8 cellular contexts compared by ENCODE assay signal in the genomic region with DNA sequence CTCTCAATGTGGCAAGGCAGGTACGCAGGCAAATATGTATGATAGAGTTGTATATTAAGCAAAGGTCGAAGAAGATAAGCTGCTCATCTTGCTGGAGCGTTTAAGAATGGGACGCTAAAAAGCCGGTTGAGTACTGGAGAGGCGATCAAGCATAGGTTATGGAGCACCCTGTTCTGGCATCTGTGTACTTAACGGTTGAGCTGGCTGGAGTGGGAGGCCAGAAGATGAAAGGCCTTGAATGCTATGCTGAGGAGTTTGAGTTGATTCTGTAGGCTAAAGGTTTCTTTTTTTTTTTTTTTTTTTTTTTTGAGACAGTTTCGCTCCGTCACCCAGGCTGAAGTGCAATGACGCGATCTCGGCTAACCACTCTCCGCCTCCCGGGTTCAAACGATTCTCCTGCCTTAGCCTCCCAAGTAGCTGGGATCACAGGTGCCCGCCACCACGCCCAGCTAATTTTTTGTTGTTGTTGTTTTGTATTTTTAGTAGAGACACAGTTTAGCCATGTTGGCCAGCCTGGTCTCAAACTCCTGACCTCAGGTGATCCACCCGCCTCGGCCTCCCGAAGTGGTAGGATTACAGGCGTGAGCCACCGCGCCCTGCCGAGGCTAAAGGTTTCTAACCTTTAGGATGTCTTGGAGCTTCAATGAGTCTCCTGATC. TPM values are rescaled to one million over a fixed set of nuclear protein-coding genes. Genes with fewer than 3 reads are reported as not detected.
DNase-seq lines count a peak whose midpoint lies in the region; ATAC-seq, FAIRE-seq and TF ChIP-seq lines count a peak whose summit lies in the region.

No MANE protein-coding gene starts in this region.

- intact Hi-C loops in GM12878 (cut with micrococcal nuclease; ENCODE audit: unreplicated experiment): loop anchor here (2.0 kb wide), 2 partner anchors 78 kb away; a partner anchor contains a TSS

- TF ChIP-seq POLR2A in GM12878 (IDR thresholded peaks at IDR 0.05; ENCODE audit: low read depth, low read length): no peak

- H3K9ac ChIP-seq in Karpas-422 (ENCODE audit: low read length): peak overlapping the region; percentile 69
- H3K9ac ChIP-seq in GM12878 (ENCODE audit: control insufficient read depth, insufficient read depth, low read length): peak overlapping the region; percentile 89
- peak overlapping the region; percentile 98 for H3K9ac ChIP-seq in mesenchymal stem cell (ENCODE audit: low read length)

- H3K79me2 ChIP-seq in Karpas-422 (ENCODE audit: low read length) (peaks cover 41% of the 10 kb centered on the region), GM12878 (ENCODE audit: control insufficient read depth, insufficient read depth, low read length) (peaks cover 46% of the 10 kb centered on the region)

- H3K36me3 ChIP-seq in Karpas-422 (ENCODE audit: insufficient read depth, low read length) (peaks cover 30% of the 10 kb centered on the region), GM12878 (ENCODE audit: control insufficient read depth in 2 of 2, insufficient read depth in 2 of 2, low read length in 1 of 2) (peaks cover 2 to 12% of the 10 kb centered on the region in 2 experiments), mesenchymal stem cell (ENCODE audit: control insufficient read depth in 1 of 2, insufficient read depth in 2 of 2, low read depth in 1 of 2, low read length in 2 of 2) (peaks cover 17 to 29% of the 10 kb centered on the region in 2 experiments)

- peak overlapping the region; percentile 88 for H3K4me3 ChIP-seq in Karpas-422 (ENCODE audit: low read length)
- H3K4me3 ChIP-seq in GM12878: peak overlapping the region; percentile 76
- peak overlapping the region in 1 of 2 experiments; percentile 92 for H3K4me3 ChIP-seq in mesenchymal stem cell (ENCODE audit: insufficient read depth in 1 of 2, low read depth in 1 of 2, low read length in 2 of 2)

- H2AFZ ChIP-seq in Karpas-422 (ENCODE audit: low read length) (no peak overlapping the region), GM12878 (ENCODE audit: control insufficient read depth, low read depth, low read length) (peak overlapping the region; percentile 80), mesenchymal stem cell (ENCODE audit: low read depth, low read length) (peak overlapping the region; percentile 10)

- H3K23ac ChIP-seq in mesenchymal stem cell (ENCODE audit: low read length in 2 of 2): no peak overlapping the region

- no peak overlapping the region for H2BK5ac ChIP-seq in mesenchymal stem cell (ENCODE audit: low read depth, low read length, poor library complexity, severe bottlenecking)

- H3K4me2 ChIP-seq in Karpas-422 (ENCODE audit: low read depth, low read length, poor library complexity, severe bottlenecking) (peak overlapping the region; percentile 70), GM12878 (ENCODE audit: control insufficient read depth, insufficient read depth) (peak overlapping the region; percentile 96), mesenchymal stem cell (ENCODE audit: low read length, poor library complexity, severe bottlenecking) (peak overlapping the region; percentile 91)

- RAD21 ChIA-PET in GM12878 (lab: Charles Lee; ENCODE audit: unreplicated experiment): interaction anchor here (0.6 to 6.4 kb wide), 8 partner anchors 29 to 131 kb away, joined by 3 to 49 read pairs (median 6); a partner anchor contains a TSS

- peaks cover 42% of the 10 kb centered on the region for H3K4me1 ChIP-seq in Karpas-422 (ENCODE audit: low read length)
- H3K4me1 ChIP-seq in GM12878 (ENCODE audit: control insufficient read depth, insufficient read depth, low read length): peaks cover 17% of the 10 kb centered on the region
- H3K4me1 ChIP-seq in mesenchymal stem cell (ENCODE audit: control insufficient read depth, insufficient read depth, low read depth, low read length): peaks cover 15% of the 10 kb centered on the region

- peak overlapping the region; percentile 76 for H2AK5ac ChIP-seq in mesenchymal stem cell (ENCODE audit: low read length, severe bottlenecking)

- TF ChIP-seq RAD21 in GM12878 (IDR thresholded peaks at IDR 0.05; ENCODE audit: insufficient read depth, low read depth, low read length): no peak

- TF ChIP-seq EP300 in GM12878 (IDR thresholded peaks at IDR 0.05; ENCODE audit: borderline replicate concordance in 1 of 2, control insufficient read depth in 1 of 2, low read depth in 2 of 2, low read length in 2 of 2): no peak

- SMC1A ChIA-PET in GM12878 (lab: Charles Lee; ENCODE audit: uncharacterized antibody, unreplicated experiment): interaction anchor here (0.6 to 6.0 kb wide), 12 partner anchors 10 to 663 kb away, joined by 3 to 51 read pairs (median 6); a partner anchor contains a TSS

- peak overlapping the region; percentile 71 for H3K27ac ChIP-seq in Karpas-422 (ENCODE audit: low read length)
- peak overlapping the region; percentile 87 for H3K27ac ChIP-seq in GM12878 (ENCODE audit: control insufficient read depth, insufficient read depth)
- H3K27ac ChIP-seq in mesenchymal stem cell (ENCODE audit: low read length, poor library complexity, severe bottlenecking): peak overlapping the region; percentile 92

- no peak for FAIRE-seq in GM12878 (lab: Jason Lieb, UNC)

- no peaks in the 10 kb centered on the region for H3K9me2 ChIP-seq in Karpas-422 (replicated peaks; ENCODE audit: insufficient read depth, low read length)

- 85% methylated on average over 22 of the region's 24 CpGs for WGBS in GM12878 (ENCODE audit: insufficient coverage, insufficient replicate concordance, low lambda C conversion rate, missing lambda C conversion rate)
- 95% methylated on average over 24 of the region's 24 CpGs for WGBS in mesenchymal stem cell

- no peak overlapping the region for H2BK120ac ChIP-seq in mesenchymal stem cell (ENCODE audit: low read depth, low read length)

- H3K4ac ChIP-seq in mesenchymal stem cell (ENCODE audit: low read depth in 1 of 2, low read length in 2 of 2): peak overlapping the region; percentile 57 to 85

- no peak for TF ChIP-seq CTCF in GM12878 (IDR thresholded peaks at IDR 0.05 in 2 of 3, conservative IDR thresholded peaks at IDR 0.05 in 1 of 3; ENCODE audit: control insufficient read depth in 2 of 3, extremely low read depth in 1 of 3, insufficient read depth in 1 of 3, low read depth in 3 of 3, low read length in 3 of 3)

- ATAC-seq in GM12878 (no peak), GM18502 (IDR thresholded peaks at IDR 0.05; ENCODE audit: poor library complexity, unreplicated experiment) (no peak), GM19328 (IDR thresholded peaks at IDR 0.05; ENCODE audit: unreplicated experiment) (no peak)

- H3K14ac ChIP-seq in mesenchymal stem cell (ENCODE audit: low read length in 2 of 2): peak overlapping the region in 1 of 2 experiments; percentile 26

- H2BK15ac ChIP-seq in mesenchymal stem cell (ENCODE audit: low read depth, poor library complexity, severe bottlenecking): no peak overlapping the region

- in situ Hi-C loops in GM12878 (cut with MboI): loop anchor here (5.0 kb wide), 2 partner anchors 57 to 132 kb away; no protein-coding TSS in a partner anchor

- no peak overlapping the region for H2BK12ac ChIP-seq in mesenchymal stem cell (ENCODE audit: low read length in 2 of 2)

- H4K20me1 ChIP-seq in Karpas-422 (ENCODE audit: insufficient read depth, low read depth, low read length) (peaks cover 10% of the 10 kb centered on the region), GM12878 (ENCODE audit: control insufficient read depth, insufficient read depth) (peaks cover 5% of the 10 kb centered on the region; the same call in 1 of the 2 replicates)

- BruUV-seq in GM12878 (replicated peaks; lab: Mats Ljungman, UMichigan): TSS peak; percentile 99

- H4K8ac ChIP-seq in mesenchymal stem cell (ENCODE audit: low read length): peak overlapping the region; percentile 94

- H4K91ac ChIP-seq in mesenchymal stem cell (ENCODE audit: low read length): peak overlapping the region; percentile 66

- POLR2A ChIA-PET in GM12878 (lab: Charles Lee): interaction anchor here (0.6 to 4.2 kb wide), 11 partner anchors 9 to 180 kb away, joined by 3 to 78 read pairs (median 6); a partner anchor contains a TSS

- peak overlapping the region; percentile 5 to 94 for H3K18ac ChIP-seq in mesenchymal stem cell (ENCODE audit: low read depth in 1 of 2, low read length in 2 of 2)

- DNase-seq in Ammon's horn (ENCODE audit: low spot score): peak; percentile 22
- no peak for DNase-seq in Karpas-422
- DNase-seq in GM12878 (ENCODE audit: low read depth, low spot score): no peak
- no peak for DNase-seq in mesenchymal stem cell
- no peak for DNase-seq in NCI-H226
- no peak for DNase-seq in dedifferentiated amniotic fluid mesenchymal stem cell (ENCODE audit: extremely low spot score)

- CTCF ChIA-PET in GM12878 (lab: Yijun Ruan, JAX): interaction anchor here (0.7 to 6.4 kb wide), 8 partner anchors 10 to 131 kb away, joined by 3 to 84 read pairs (median 4); a partner anchor contains a TSS

- no peaks in the 10 kb centered on the region for H3K9me3 ChIP-seq in Karpas-422 (ENCODE audit: low read length)
- no peaks in the 10 kb centered on the region for H3K9me3 ChIP-seq in GM12878 (replicated peaks; ENCODE audit: control insufficient read depth, insufficient read depth, low read length)
- no peaks in the 10 kb centered on the region for H3K9me3 ChIP-seq in mesenchymal stem cell (ENCODE audit: control insufficient read depth, low read length)

- H3K27me3 ChIP-seq in Karpas-422 (ENCODE audit: low read length): no peaks in the 10 kb centered on the region
- H3K27me3 ChIP-seq in GM12878 (replicated peaks in 1 of 2; ENCODE audit: control insufficient read depth in 2 of 2, insufficient read depth in 2 of 2, low read length in 1 of 2): no peaks in the 10 kb centered on the region
- H3K27me3 ChIP-seq in mesenchymal stem cell (ENCODE audit: control insufficient read depth in 1 of 2, insufficient read depth in 1 of 2, low read length in 2 of 2): no peaks in the 10 kb centered on the region

- peaks cover 3% of the 10 kb centered on the region for H3K79me1 ChIP-seq in mesenchymal stem cell (replicated peaks; ENCODE audit: low read length, poor library complexity, severe bottlenecking)

RNA-seq across cellular contexts. Expression of a gene that starts 0.8 kb away (rescaled TPM):
- 42.7 and 63.2 TPM in 2 replicates for total RNA-seq in Karpas-422 (2014; rRNA removed; shearing (Covaris generic); ENCODE audit: low replicate concordance)
- 216 and 221 TPM in 2 replicates for total RNA-seq in GM12878 (2013; cell fraction: nucleolus; rRNA removed)
- 40.8 and 42.1 TPM in 2 replicates for total RNA-seq in GM12878 (2014; rRNA removed)
- 42.8 and 44.4 TPM in 2 replicates for total RNA-seq in GM12878 (2014; rRNA removed; fragmentation: Illumina TruSeq; extraction: Trizol)
- total RNA-seq in GM12878 (2021): 40.5 and 41.1 TPM in 2 replicates
- polyA plus RNA-seq in GM12878 (2011; ENCODE audit: low read depth): 33.9 TPM
- polyA plus RNA-seq in GM12878 (2011; rRNA removed): 109 and 120 TPM in 2 replicates
- polyA plus RNA-seq in GM12878 (2011; cell fraction: cytosol; rRNA removed): 83.7 and 84.8 TPM in 2 replicates
- polyA plus RNA-seq in GM12878 (2011; cell fraction: nucleus; rRNA removed): 141 and 162 TPM in 2 replicates
- polyA plus RNA-seq in GM12878 (2012): 33.4 and 38.1 TPM in 2 replicates
- polyA plus RNA-seq in GM12878 (2014; fragmentation: Illumina TruSeq; extraction: Trizol): 47.8 and 62.4 TPM in 2 replicates
- 10 to 100 TPM; 11.7 to 15.1 TPM for polyA plus RNA-seq in GM12878 (2014; fragmentation: Nextera tagmentation; extraction: Ambion mirVana)
- polyA plus RNA-seq in GM12878 (2014; rRNA removed): 58.2 and 70.5 TPM in 2 replicates
- polyA plus RNA-seq in GM12878 (2016; fragmentation: Nextera tagmentation; extraction: Ambion mirVana): 10 to 100 TPM; 39.5 to 46.9 TPM
- 90.9 and 110 TPM in 2 replicates for polyA minus RNA-seq in GM12878 (2011; rRNA and poly(A)+ RNA removed)
- polyA minus RNA-seq in GM12878 (2011; cell fraction: cytosol; rRNA and poly(A)+ RNA removed): 37.3 and 41.2 TPM in 2 replicates
- 77.4 and 88.9 TPM in 2 replicates for polyA minus RNA-seq in GM12878 (2011; cell fraction: nucleus; rRNA and poly(A)+ RNA removed)
- polyA plus RNA-seq in mesenchymal stem cell (2013, experiment 1 of 2): 18.9 TPM
- polyA plus RNA-seq in mesenchymal stem cell (2013, experiment 2 of 2): 17.3 TPM

RNA-seq across cellular contexts. Expression of a gene that starts 6.4 kb away (rescaled TPM):
- total RNA-seq in Karpas-422 (2014; rRNA removed; shearing (Covaris generic); ENCODE audit: low replicate concordance): not detected in 2 replicates
- total RNA-seq in GM12878 (2013; cell fraction: nucleolus; rRNA removed): 0.56 TPM in 1 of 2 replicates, not detected in the other
- 0.40 TPM in 1 of 2 replicates, not detected in the other for total RNA-seq in GM12878 (2014; rRNA removed)
- not detected in 2 replicates for total RNA-seq in GM12878 (2014; rRNA removed; fragmentation: Illumina TruSeq; extraction: Trizol)
- not detected in 2 replicates for total RNA-seq in GM12878 (2021)
- polyA plus RNA-seq in GM12878 (2011; ENCODE audit: low read depth): not detected
- polyA plus RNA-seq in GM12878 (2011; rRNA removed): not detected in 2 replicates
- polyA plus RNA-seq in GM12878 (2011; cell fraction: cytosol; rRNA removed): 0.04 and 0.05 TPM in 2 replicates
- polyA plus RNA-seq in GM12878 (2011; cell fraction: nucleus; rRNA removed): 0.10 and 0.12 TPM in 2 replicates
- polyA plus RNA-seq in GM12878 (2012): 0.11 and 0.12 TPM in 2 replicates
- not detected in 2 replicates for polyA plus RNA-seq in GM12878 (2014; fragmentation: Illumina TruSeq; extraction: Trizol)
- polyA plus RNA-seq in GM12878 (2014; fragmentation: Nextera tagmentation; extraction: Ambion mirVana): not detected
- polyA plus RNA-seq in GM12878 (2014; rRNA removed): 0.10 and 0.16 TPM in 2 replicates
- under 1 TPM in 1 of 2 experiments, not detected in 1; 0.39 TPM for polyA plus RNA-seq in GM12878 (2016; fragmentation: Nextera tagmentation; extraction: Ambion mirVana)
- 0.62 TPM in 1 of 2 replicates, not detected in the other for polyA minus RNA-seq in GM12878 (2011; rRNA and poly(A)+ RNA removed)
- polyA minus RNA-seq in GM12878 (2011; cell fraction: cytosol; rRNA and poly(A)+ RNA removed): not detected in 2 replicates
- polyA minus RNA-seq in GM12878 (2011; cell fraction: nucleus; rRNA and poly(A)+ RNA removed): 0.67 and 1.1 TPM in 2 replicates
- polyA plus RNA-seq in mesenchymal stem cell (2013, experiment 1 of 2): not detected
- not detected for polyA plus RNA-seq in mesenchymal stem cell (2013, experiment 2 of 2)

RNA-seq across cellular contexts. Expression of a gene that starts 23.9 kb away (rescaled TPM):
- total RNA-seq in Karpas-422 (2014; rRNA removed; shearing (Covaris generic); ENCODE audit: low replicate concordance): 12.2 and 12.8 TPM in 2 replicates
- 34.5 and 36.9 TPM in 2 replicates for total RNA-seq in GM12878 (2013; cell fraction: nucleolus; rRNA removed)
- total RNA-seq in GM12878 (2014; rRNA removed) (6.8 and 10.6 TPM in 2 replicates), GM12878 (2014; rRNA removed; fragmentation: Illumina TruSeq; extraction: Trizol) (12.5 and 13.0 TPM in 2 replicates), GM12878 (2021) (13.1 and 16.7 TPM in 2 replicates)
- 12.1 TPM for polyA plus RNA-seq in GM12878 (2011; ENCODE audit: low read depth)
- polyA plus RNA-seq in GM12878 (2011; rRNA removed) (61.5 and 77.0 TPM in 2 replicates), GM12878 (2014; fragmentation: Illumina TruSeq; extraction: Trizol) (13.9 and 16.5 TPM in 2 replicates), GM12878 (2014; fragmentation: Nextera tagmentation; extraction: Ambion mirVana) (10 to 100 TPM; 25.2 to 30.3 TPM), GM12878 (2014; rRNA removed) (11.0 and 12.0 TPM in 2 replicates), GM12878 (2016; fragmentation: Nextera tagmentation; extraction: Ambion mirVana) (10 to 100 TPM; 12.4 to 13.6 TPM)
- polyA plus RNA-seq in GM12878 (2011; cell fraction: cytosol; rRNA removed): 34.2 and 49.2 TPM in 2 replicates
- 30.1 and 40.6 TPM in 2 replicates for polyA plus RNA-seq in GM12878 (2011; cell fraction: nucleus; rRNA removed)
- 12.2 and 18.3 TPM in 2 replicates for polyA plus RNA-seq in GM12878 (2012)
- polyA minus RNA-seq in GM12878 (2011; rRNA and poly(A)+ RNA removed): 52.5 and 66.0 TPM in 2 replicates
- 12.6 and 21.1 TPM in 2 replicates for polyA minus RNA-seq in GM12878 (2011; cell fraction: cytosol; rRNA and poly(A)+ RNA removed)
- polyA minus RNA-seq in GM12878 (2011; cell fraction: nucleus; rRNA and poly(A)+ RNA removed): 10.4 and 20.4 TPM in 2 replicates
- 33.9 TPM for polyA plus RNA-seq in mesenchymal stem cell (2013, experiment 1 of 2)
- 33.9 TPM for polyA plus RNA-seq in mesenchymal stem cell (2013, experiment 2 of 2)

RNA-seq across cellular contexts. Expression of a gene that starts 43.3 kb away (rescaled TPM):
- total RNA-seq in Karpas-422 (2014; rRNA removed; shearing (Covaris generic); ENCODE audit: low replicate concordance): 85.1 and 207 TPM in 2 replicates
- 184 and 208 TPM in 2 replicates for total RNA-seq in GM12878 (2013; cell fraction: nucleolus; rRNA removed)
- 71.2 and 84.4 TPM in 2 replicates for total RNA-seq in GM12878 (2014; rRNA removed)
- total RNA-seq in GM12878 (2014; rRNA removed; fragmentation: Illumina TruSeq; extraction: Trizol): 40.4 and 44.9 TPM in 2 replicates
- total RNA-seq in GM12878 (2021): 113 and 116 TPM in 2 replicates
- 23.2 TPM for polyA plus RNA-seq in GM12878 (2011; ENCODE audit: low read depth)
- 48.7 and 88.1 TPM in 2 replicates for polyA plus RNA-seq in GM12878 (2011; rRNA removed)
- polyA plus RNA-seq in GM12878 (2011; cell fraction: cytosol; rRNA removed): 48.3 and 60.5 TPM in 2 replicates
- 206 and 248 TPM in 2 replicates for polyA plus RNA-seq in GM12878 (2011; cell fraction: nucleus; rRNA removed)
- 53.2 and 56.8 TPM in 2 replicates for polyA plus RNA-seq in GM12878 (2012)
- 64.4 and 80.8 TPM in 2 replicates for polyA plus RNA-seq in GM12878 (2014; fragmentation: Illumina TruSeq; extraction: Trizol)
- polyA plus RNA-seq in GM12878 (2014; fragmentation: Nextera tagmentation; extraction: Ambion mirVana): 10 to 100 TPM in 1 of 2 experiments, 1 to 10 TPM in 1; 8.1 to 10.6 TPM
- 87.0 and 89.9 TPM in 2 replicates for polyA plus RNA-seq in GM12878 (2014; rRNA removed)
- polyA plus RNA-seq in GM12878 (2016; fragmentation: Nextera tagmentation; extraction: Ambion mirVana): 10 to 100 TPM; 57.1 to 58.9 TPM
- 109 and 114 TPM in 2 replicates for polyA minus RNA-seq in GM12878 (2011; rRNA and poly(A)+ RNA removed)
- polyA minus RNA-seq in GM12878 (2011; cell fraction: cytosol; rRNA and poly(A)+ RNA removed): 29.7 and 31.8 TPM in 2 replicates
- polyA minus RNA-seq in GM12878 (2011; cell fraction: nucleus; rRNA and poly(A)+ RNA removed): 67.3 and 125 TPM in 2 replicates
- polyA plus RNA-seq in mesenchymal stem cell (2013, experiment 1 of 2): 58.9 TPM
- polyA plus RNA-seq in mesenchymal stem cell (2013, experiment 2 of 2): 55.6 TPM
